ENCODE assay signal across 28 cellular contexts in genomic region chr10:129233351-129234148, GRCh38.
A peak's percentile ranks its signal among the peaks of the same experiment; 100 is the strongest.
DNase-seq lines count a peak whose midpoint lies in the region; ATAC-seq and TF ChIP-seq lines count a peak whose summit lies in the region.
"Had no signal": no experiment of that assay in that cellular context is flagged by ENCODE, and none has a peak within 500 bp of the region (broad histone marks: within the 10 kb centered on the region; RNA-seq: fewer than 3 reads in every experiment).

No MANE protein-coding gene starts in this region.

- H3K9me3 Mint-ChIP-seq in GM23338, result no peaks in the 10 kb centered on the region
- no peaks in the 10 kb centered on the region for H3K9me3 Mint-ChIP-seq in memory B cell
- no peaks in the 10 kb centered on the region for H3K9me3 Mint-ChIP-seq in T-helper 2 cell treated with Interferon-gamma antibody and Interleukin-4, amounts not matched to agents 5 μg/mL and 100 μg/mL, for 36 hours
- no peaks in the 10 kb centered on the region for H3K9me3 Mint-ChIP-seq in activated naive CD8-positive, alpha-beta T cell treated with anti-CD3 and anti-CD28 coated beads for 36 hours
- peaks cover 3% of the 10 kb centered on the region for H3K9me3 Mint-ChIP-seq in activated T-helper 17 cell treated with anti-CD3 and anti-CD28 coated beads, Interleukin-2, amount 50 U/mL, for 72 hours
- H3K9me3 Mint-ChIP-seq: activated naive CD4-positive, alpha-beta T cell treated with anti-CD3 and anti-CD28 coated beads, Interleukin-2, amount 50 U/mL, for 72 hours; naive thymus-derived CD8-positive, alpha-beta T cell had no signal

- H3K27ac ChIP-seq in BLaER1 treated with 17β-estradiol and CSF1 and Interleukin-3, amounts not matched to agents 10 nM and 100 nM, result no peak overlapping the region
- H3K27ac ChIP-seq in GM23338 (ENCODE audit: low read depth) (no peak overlapping the region), Panc1 (ENCODE audit: low read length) (no peak overlapping the region)
- H3K27ac ChIP-seq: C4-2B, gastroesophageal sphincter, lower lobe of right lung, psoas muscle, sigmoid colon, SJSA1, thyroid gland, vagina had no signal

- in situ Hi-C loops in Panc1 (cut with HindIII; ENCODE audit: low pct_unique_long_range_greater_than_20kb, low sequenced_read_pairs), result no loop called here

- intact Hi-C loops in Panc1 (cut with micrococcal nuclease; ENCODE audit: unreplicated experiment), result no loop called here

- POLR2A ChIA-PET in Panc1 (lab: Charles Lee), result interaction anchor here (0.7 kb wide), 1 partner anchor 106 kb away, joined by 8 read pairs; no protein-coding TSS in a partner anchor

- H3K27ac Mint-ChIP-seq in GM23338 (no peak overlapping the region; the same call in 1 of the 2 replicates), memory B cell (peak overlapping the region; percentile 41)
- H3K27ac Mint-ChIP-seq in T-helper 2 cell treated with Interferon-gamma antibody and Interleukin-4, amounts not matched to agents 5 μg/mL and 100 μg/mL, for 36 hours, result no peak overlapping the region
- H3K27ac Mint-ChIP-seq in activated naive CD8-positive, alpha-beta T cell treated with anti-CD3 and anti-CD28 coated beads for 36 hours, result no peak overlapping the region
- H3K27ac Mint-ChIP-seq in activated T-helper 17 cell treated with anti-CD3 and anti-CD28 coated beads, Interleukin-2, amount 50 U/mL, for 72 hours, result no peak overlapping the region

- H3K4me2 ChIP-seq in BLaER1 treated with 17β-estradiol and CSF1 and Interleukin-3, amounts not matched to agents 10 nM and 100 nM, result peak overlapping the region in 6 of 11 experiments; percentile 7 to 32 (median 25); a peak in 9 of 22 replicates
- H3K4me2 ChIP-seq in GM23338, result no peak overlapping the region

- no peak overlapping the region for H3K4me3 ChIP-seq in BLaER1 treated with 17β-estradiol and CSF1 and Interleukin-3, amounts not matched to agents 10 nM and 100 nM
- H3K4me3 ChIP-seq in GM23338 (no peak overlapping the region), Panc1 (ENCODE audit: low read depth in 2 of 2, low read length in 2 of 2) (peak overlapping the region; percentile 21 to 45)
- H3K4me3 ChIP-seq: gastroesophageal sphincter, lower lobe of right lung, psoas muscle, sigmoid colon, SJSA1, thyroid gland, vagina had no signal

- peak overlapping the region; percentile 43; the same call in 1 of the 2 replicates for H2AFZ ChIP-seq in GM23338

- H3K36me3 Mint-ChIP-seq in GM23338 (ENCODE audit: low read depth) (no peaks in the 10 kb centered on the region), memory B cell (no peaks in the 10 kb centered on the region)
- no peaks in the 10 kb centered on the region for H3K36me3 Mint-ChIP-seq in T-helper 2 cell treated with Interferon-gamma antibody and Interleukin-4, amounts not matched to agents 5 μg/mL and 100 μg/mL, for 36 hours (ENCODE audit: low read depth)
- no peaks in the 10 kb centered on the region for H3K36me3 Mint-ChIP-seq in activated naive CD8-positive, alpha-beta T cell treated with anti-CD3 and anti-CD28 coated beads for 36 hours
- H3K36me3 Mint-ChIP-seq in activated T-helper 17 cell treated with anti-CD3 and anti-CD28 coated beads, Interleukin-2, amount 50 U/mL, for 72 hours (ENCODE audit: low read depth), result no peaks in the 10 kb centered on the region
- H3K36me3 Mint-ChIP-seq: activated naive CD4-positive, alpha-beta T cell treated with anti-CD3 and anti-CD28 coated beads, Interleukin-2, amount 50 U/mL, for 72 hours; naive thymus-derived CD8-positive, alpha-beta T cell had no signal

- CTCF ChIA-PET in Panc1 (lab: Charles Lee), result no interaction called here

- no peaks in the 10 kb centered on the region for H3K36me3 ChIP-seq in BLaER1 treated with 17β-estradiol and CSF1 and Interleukin-3, amounts not matched to agents 10 nM and 100 nM
- H3K36me3 ChIP-seq in GM23338 (ENCODE audit: insufficient read depth), result no peaks in the 10 kb centered on the region
- H3K36me3 ChIP-seq in Panc1 (ENCODE audit: control insufficient read depth, insufficient read depth, low read length), result no peaks in the 10 kb centered on the region
- H3K36me3 ChIP-seq: gastroesophageal sphincter, lower lobe of right lung, sigmoid colon, SJSA1, thyroid gland, vagina had no signal

- TF ChIP-seq CTCF in GM23338 (conservative IDR thresholded peaks at IDR 0.05; ENCODE audit: low read depth in 2 of 2) (no peak), Panc1 (IDR thresholded peaks at IDR 0.05) (no peak)

- no peaks in the 10 kb centered on the region for H3K27me3 ChIP-seq in BLaER1 treated with 17β-estradiol and CSF1 and Interleukin-3, amounts not matched to agents 10 nM and 100 nM
- no peaks in the 10 kb centered on the region for H3K27me3 ChIP-seq in GM23338 (ENCODE audit: insufficient read depth)
- peaks cover 2% of the 10 kb centered on the region; the same call in 1 of the 2 replicates for H3K27me3 ChIP-seq in Panc1 (ENCODE audit: control insufficient read depth, insufficient read depth, low read length)
- H3K27me3 ChIP-seq: sigmoid colon, SJSA1, thyroid gland, vagina had no signal

- H3K4me1 Mint-ChIP-seq in GM23338 (peaks cover 8% of the 10 kb centered on the region), memory B cell (no peaks in the 10 kb centered on the region)
- no peaks in the 10 kb centered on the region for H3K4me1 Mint-ChIP-seq in T-helper 2 cell treated with Interferon-gamma antibody and Interleukin-4, amounts not matched to agents 5 μg/mL and 100 μg/mL, for 36 hours (ENCODE audit: low read depth)
- H3K4me1 Mint-ChIP-seq in activated naive CD8-positive, alpha-beta T cell treated with anti-CD3 and anti-CD28 coated beads for 36 hours, result peaks cover 2% of the 10 kb centered on the region
- H3K4me1 Mint-ChIP-seq in activated T-helper 17 cell treated with anti-CD3 and anti-CD28 coated beads, Interleukin-2, amount 50 U/mL, for 72 hours, result no peaks in the 10 kb centered on the region

- no peak for ATAC-seq in GM23338
- no peak for ATAC-seq in Panc1
- ATAC-seq in memory B cell (ENCODE audit: low read depth), result no peak
- ATAC-seq in activated T-helper 17 cell treated with anti-CD3 and anti-CD28 coated beads, Interleukin-2, amount 50 U/mL, for 72 hours (replicated peaks), result no peak
- ATAC-seq: activated naive CD4-positive, alpha-beta T cell treated with anti-CD3 and anti-CD28 coated beads, Interleukin-2, amount 50 U/mL, for 72 hours; gastroesophageal sphincter; lower lobe of right lung; naive thymus-derived CD8-positive, alpha-beta T cell; psoas muscle had no signal

- no peaks in the 10 kb centered on the region for H4K20me1 ChIP-seq in BLaER1 treated with 17β-estradiol and CSF1 and Interleukin-3, amounts not matched to agents 10 nM and 100 nM
- H4K20me1 ChIP-seq in GM23338 (replicated peaks; ENCODE audit: insufficient read depth), result no peaks in the 10 kb centered on the region

- H3K79me2 ChIP-seq in GM23338 (replicated peaks; ENCODE audit: insufficient read depth), result no peaks in the 10 kb centered on the region

- no peak for DNase-seq in GM23338 (ENCODE audit: low spot score)
- DNase-seq in Panc1 (ENCODE audit: low read depth, low spot score), result no peak
- DNase-seq in memory B cell (ENCODE audit: low spot score in 2 of 2), result no peak
- DNase-seq in T-helper 2 cell treated with Interferon-gamma antibody and Interleukin-4, amounts not matched to agents 5 μg/mL and 100 μg/mL, for 36 hours (ENCODE audit: low spot score), result no peak
- DNase-seq in activated naive CD8-positive, alpha-beta T cell treated with anti-CD3 and anti-CD28 coated beads for 36 hours, result no peak
- DNase-seq: activated CD4-positive, alpha-beta T cell treated with anti-CD3 and anti-CD28 coated beads, Interleukin-2, amount 50 U/mL, for 4 hours; activated CD4-positive, CD25-positive, alpha-beta regulatory T cell; activated CD8-positive, alpha-beta memory T cell treated with anti-CD3 and anti-CD28 coated beads, Interleukin-2, amount 50 U/mL, for 48 hours; DMS79 treated with DMSO at 0.1 percent for 48 hours; GF-D8; lower lobe of right lung; naive thymus-derived CD8-positive, alpha-beta T cell; NCI-H2081 treated with DMSO at 0.1 percent for 48 hours; NCI-H345; occipital lobe; psoas muscle; sigmoid colon; stimulated activated CD4-positive, alpha-beta T cell treated with anti-CD3 and anti-CD28 coated beads, Interleukin-12 subunit alpha, Interleukin-12 subunit beta, amount 100 ng/mL, for 4 hours; stimulated activated CD4-positive, alpha-beta T cell treated with anti-CD3 and anti-CD28 coated beads, Interleukin-2, amount 100 ng/mL, for 48 hours; T-helper 1 cell; thyroid gland had no signal

- H3F3A ChIP-seq in GM23338 (replicated peaks; ENCODE audit: low read depth), result no peaks in the 10 kb centered on the region

- H3K9me3 ChIP-seq in BLaER1 treated with 17β-estradiol and CSF1 and Interleukin-3, amounts not matched to agents 10 nM and 100 nM (replicated peaks in 1 of 11), result no peaks in the 10 kb centered on the region; a peak in 1 of 22 replicates
- no peaks in the 10 kb centered on the region for H3K9me3 ChIP-seq in Panc1 (ENCODE audit: control insufficient read depth, insufficient read depth, low read depth, low read length)
- H3K9me3 ChIP-seq: gastroesophageal sphincter, lower lobe of right lung, psoas muscle, sigmoid colon, thyroid gland, vagina had no signal

- peaks cover 0 to 14% (median 9%) of the 10 kb centered on the region in 10 experiments; a peak in 11 of 20 replicates for H3K4me1 ChIP-seq in BLaER1 treated with 17β-estradiol and CSF1 and Interleukin-3, amounts not matched to agents 10 nM and 100 nM
- H3K4me1 ChIP-seq in GM23338 (ENCODE audit: insufficient read depth), result no peaks in the 10 kb centered on the region
- no peaks in the 10 kb centered on the region; the same call in 1 of the 2 replicates for H3K4me1 ChIP-seq in Panc1 (ENCODE audit: control insufficient read depth, insufficient read depth, low read length)
- H3K4me1 ChIP-seq: gastroesophageal sphincter, lower lobe of right lung, psoas muscle, sigmoid colon, SJSA1, thyroid gland, vagina had no signal

- no TSS peak for BruUV-seq in Panc1 (replicated peaks; lab: Mats Ljungman, UMichigan)

- H3K27me3 Mint-ChIP-seq in GM23338 (ENCODE audit: insufficient read depth, low read depth, poor library complexity) (peaks cover 3% of the 10 kb centered on the region), memory B cell (peaks cover 2% of the 10 kb centered on the region)
- no peaks in the 10 kb centered on the region for H3K27me3 Mint-ChIP-seq in T-helper 2 cell treated with Interferon-gamma antibody and Interleukin-4, amounts not matched to agents 5 μg/mL and 100 μg/mL, for 36 hours (ENCODE audit: low read depth)
- no peaks in the 10 kb centered on the region for H3K27me3 Mint-ChIP-seq in activated naive CD8-positive, alpha-beta T cell treated with anti-CD3 and anti-CD28 coated beads for 36 hours
- H3K27me3 Mint-ChIP-seq in activated T-helper 17 cell treated with anti-CD3 and anti-CD28 coated beads, Interleukin-2, amount 50 U/mL, for 72 hours, result no peaks in the 10 kb centered on the region

- no peak overlapping the region for H3K9ac ChIP-seq in BLaER1 treated with 17β-estradiol and CSF1 and Interleukin-3, amounts not matched to agents 10 nM and 100 nM

- H3K4me3 Mint-ChIP-seq in GM23338 (no peak overlapping the region), memory B cell (peak overlapping the region; percentile 63)
- no peak overlapping the region for H3K4me3 Mint-ChIP-seq in T-helper 2 cell treated with Interferon-gamma antibody and Interleukin-4, amounts not matched to agents 5 μg/mL and 100 μg/mL, for 36 hours
- no peak overlapping the region for H3K4me3 Mint-ChIP-seq in activated naive CD8-positive, alpha-beta T cell treated with anti-CD3 and anti-CD28 coated beads for 36 hours
- H3K4me3 Mint-ChIP-seq in activated T-helper 17 cell treated with anti-CD3 and anti-CD28 coated beads, Interleukin-2, amount 50 U/mL, for 72 hours, result no peak overlapping the region

- H3K9me2 ChIP-seq in GM23338 (ENCODE audit: insufficient read depth), result no peaks in the 10 kb centered on the region

Comparison
In these comparisons a context has a peak if more than half of its experiments do, and no peak if none do; other contexts are left out.
1. H3K4me3 ChIP-seq: peak in Panc1 (2 of 2); none in BLaER1 treated with 17β-estradiol and CSF1 and Interleukin-3, amounts not matched to agents 10 nM and 100 nM (0 of 10) and GM23338 (single experiment).